23 cellular contexts compared by ENCODE assay signal in genomic region chr3:7171493-7171892, GRCh38.
DNase-seq lines count a peak whose midpoint lies in the region; ATAC-seq and TF ChIP-seq lines count a peak whose summit lies in the region.
"Had no signal": no experiment of that assay in that cellular context is flagged by ENCODE, and none has a peak within 500 bp of the region (broad histone marks: within the 10 kb centered on the region; RNA-seq: fewer than 3 reads in every experiment).

No MANE protein-coding gene starts in this region.

- no peak overlapping the region for H3K27ac Mint-ChIP-seq in CD4-positive, alpha-beta memory T cell
- H3K27ac Mint-ChIP-seq: B cell; CD4-positive, alpha-beta T cell; CD8-positive, alpha-beta memory T cell had no signal

- H3K4me1 ChIP-seq in mucosa of descending colon (ENCODE audit: low read depth) (no peaks in the 10 kb centered on the region), stomach (no peaks in the 10 kb centered on the region)
- H3K4me1 ChIP-seq in CD4-positive, alpha-beta memory T cell (ENCODE audit: insufficient read depth, low read length): no peaks in the 10 kb centered on the region
- H3K4me1 ChIP-seq: A549; BLaER1 treated with 17β-estradiol and CSF1 and Interleukin-3, amounts not matched to agents 10 nM and 100 nM had no signal

- CTCF ChIA-PET in CD4-positive, alpha-beta memory T cell (lab: Charles Lee; ENCODE audit: partially characterized antibody): interaction anchor here (1.8 kb wide), 2 partner anchors 10 to 12 kb away, joined by 4 read pairs; no protein-coding TSS in a partner anchor

- intact Hi-C loops in mucosa of descending colon (cut with DNase I, micrococcal nuclease) (no loop called here), stomach (cut with DNase I; ENCODE audit: low total_unique reads) (no loop called here)
- intact Hi-C loops in CD4-positive, alpha-beta memory T cell (cut with micrococcal nuclease): no loop called here

- no peaks in the 10 kb centered on the region for H3K36me3 Mint-ChIP-seq in CD4-positive, alpha-beta memory T cell
- H3K36me3 Mint-ChIP-seq: CD8-positive, alpha-beta memory T cell had no signal

- ATAC-seq in mucosa of descending colon (peak; percentile 56), omental fat pad (ENCODE audit: low FRiP score) (no peak)
- ATAC-seq: A549, GM12878 had no signal

- no peaks in the 10 kb centered on the region for H3K27me3 Mint-ChIP-seq in CD4-positive, alpha-beta memory T cell
- H3K27me3 Mint-ChIP-seq: B cell; CD4-positive, alpha-beta T cell had no signal

- no peak for TF ChIP-seq POLR2A in stomach (IDR thresholded peaks at IDR 0.05)

- WGBS in stomach, 5 donors: 32 to 61% (median 43%) methylated on average over 4 of the region's 4 CpGs

- H3K27ac ChIP-seq in 22Rv1 (peak overlapping the region; percentile 39), stomach (no peak overlapping the region)
- H3K27ac ChIP-seq in CD4-positive, alpha-beta memory T cell (ENCODE audit: low read depth, low read length): no peak overlapping the region
- H3K27ac ChIP-seq: A549; BLaER1 treated with 17β-estradiol and CSF1 and Interleukin-3, amounts not matched to agents 10 nM and 100 nM had no signal

- H3K9me3 ChIP-seq in mucosa of descending colon: no peaks in the 10 kb centered on the region
- peaks cover 0 to 5% (median 2%) of the 10 kb centered on the region in 4 donors for H3K9me3 ChIP-seq in stomach
- H3K9me3 ChIP-seq in CD4-positive, alpha-beta memory T cell (ENCODE audit: control insufficient read depth in 1 of 2, low read length in 2 of 2): no peaks in the 10 kb centered on the region
- H3K9me3 ChIP-seq: A549; BLaER1 treated with 17β-estradiol and CSF1 and Interleukin-3, amounts not matched to agents 10 nM and 100 nM had no signal

- POLR2A ChIA-PET in CD4-positive, alpha-beta memory T cell (lab: Charles Lee; ENCODE audit: partially characterized antibody): no interaction called here

- H3K36me3 ChIP-seq in mucosa of descending colon (ENCODE audit: low read depth) (no peaks in the 10 kb centered on the region), stomach (no peaks in the 10 kb centered on the region)
- no peaks in the 10 kb centered on the region for H3K36me3 ChIP-seq in CD4-positive, alpha-beta memory T cell (ENCODE audit: insufficient read depth, low read length)
- H3K36me3 ChIP-seq: BLaER1 treated with 17β-estradiol and CSF1 and Interleukin-3, amounts not matched to agents 10 nM and 100 nM had no signal

- no peaks in the 10 kb centered on the region for H3K4me1 Mint-ChIP-seq in CD4-positive, alpha-beta memory T cell
- H3K4me1 Mint-ChIP-seq: B cell; CD8-positive, alpha-beta memory T cell had no signal

- peak; percentile 97 for DNase-seq in LNCaP clone FGC (ENCODE audit: low read depth)
- DNase-seq in mucosa of descending colon: peak in 1 of 3 donors; percentile 22
- peak; percentile 56 for DNase-seq in stomach
- no peak for DNase-seq in glomerular visceral epithelial cell (ENCODE audit: extremely low spot score)
- DNase-seq in OCI-M1 (lab: John Stamatoyannopoulos, UW): no peak
- no peak for DNase-seq in CD4-positive, alpha-beta memory T cell
- no peak for DNase-seq in omental fat pad (ENCODE audit: low spot score)
- DNase-seq: AML-193; CD4-positive, alpha-beta T cell; CD8-positive, alpha-beta memory T cell; COR-L47; DMS 273 treated with DMSO at 0.1 percent for 48 hours; DMS153; DMS53; DMS79; DND-41; EL; GDM1 had no signal

- TF ChIP-seq CTCF in 22Rv1 (IDR thresholded peaks at IDR 0.05): no peak
- TF ChIP-seq CTCF in LNCaP clone FGC (IDR thresholded peaks at IDR 0.05; ENCODE audit: control insufficient read depth, extremely low read depth, insufficient read depth): no peak
- no peak for TF ChIP-seq CTCF in mucosa of descending colon (IDR thresholded peaks at IDR 0.05)
- no peak for TF ChIP-seq CTCF in stomach (IDR thresholded peaks at IDR 0.05)
- TF ChIP-seq CTCF in omental fat pad (IDR thresholded peaks at IDR 0.05): no peak

- no peak for TF ChIP-seq EP300 in stomach (IDR thresholded peaks at IDR 0.05)

- peaks cover 0 to 5% (median under 1%) of the 10 kb centered on the region in 8 donors for H3K9me3 Mint-ChIP-seq in CD4-positive, alpha-beta memory T cell

- no peak overlapping the region for H3K4me3 ChIP-seq in LNCaP clone FGC (ENCODE audit: low read depth, low read length)
- no peak overlapping the region for H3K4me3 ChIP-seq in mucosa of descending colon
- no peak overlapping the region for H3K4me3 ChIP-seq in stomach
- no peak overlapping the region for H3K4me3 ChIP-seq in CD4-positive, alpha-beta memory T cell (ENCODE audit: low read length in 2 of 2)
- H3K4me3 ChIP-seq: A549; BLaER1 treated with 17β-estradiol and CSF1 and Interleukin-3, amounts not matched to agents 10 nM and 100 nM; GM12878 had no signal

- H3K27me3 ChIP-seq in stomach: no peaks in the 10 kb centered on the region
- H3K27me3 ChIP-seq in CD4-positive, alpha-beta memory T cell (ENCODE audit: insufficient read depth, low read length): no peaks in the 10 kb centered on the region
- H3K27me3 ChIP-seq: BLaER1 treated with 17β-estradiol and CSF1 and Interleukin-3, amounts not matched to agents 10 nM and 100 nM had no signal

- no peak overlapping the region for H3K4me3 Mint-ChIP-seq in CD4-positive, alpha-beta memory T cell
- H3K4me3 Mint-ChIP-seq: B cell; CD4-positive, alpha-beta T cell; CD8-positive, alpha-beta memory T cell had no signal

Comparison
In these comparisons a context has a peak if more than half of its experiments do, and no peak if none do; other contexts are left out.
1. DNase-seq: peak in LNCaP clone FGC (single experiment) and stomach (single experiment); none in glomerular visceral epithelial cell (single experiment), OCI-M1 (single experiment), CD4-positive, alpha-beta memory T cell (0 of 5) and omental fat pad (single experiment).